24 cellular contexts compared by ENCODE assay signal in genomic region chr1:110750446-110751029, GRCh38.
"Had no signal": no experiment of that assay in that cellular context is flagged by ENCODE, and none has a peak within 500 bp of the region (broad histone marks: within the 10 kb centered on the region; RNA-seq: fewer than 3 reads in every experiment).

No MANE protein-coding gene starts in this region.

- FAIRE-seq: pancreas had no signal

- H3K4me3 ChIP-seq: pancreas, suprapubic skin, transverse colon, uterus had no signal

- H3K27ac Mint-ChIP-seq: activated B cell treated with CpG ODN at 0.5 μM for 24 hours; activated CD4-positive, alpha-beta T cell treated with anti-CD3 and anti-CD28 coated beads for 36 hours; activated naive CD8-positive, alpha-beta T cell; activated T-helper 2 cell treated with anti-CD3 and anti-CD28 coated beads, Interferon-gamma antibody, Interleukin-2, Interleukin-4, amounts not matched to agents 10 μg/mL and 5 μg/mL and 100 μg/mL, durations not matched to agents 14 hours and 24 hours and 36 hours; dendritic cell treated with granulocyte-macrophage colony-stimulating factor and Interleukin-4, amounts not matched to agents 40 ng/mL and 50 ng/mL, for 4 days; immature natural killer cell; natural killer cell treated with Interleukin-12 subunit alpha and Interleukin-12 subunit beta and Interleukin-15 and Interleukin-18, amount 100 ng/mL, for 72 hours; stimulated activated naive CD8-positive, alpha-beta T cell treated with anti-CD3 and anti-CD28 coated beads, Interleukin-15, amount 100 ng/mL, for 72 hours; T-helper 1 cell treated with Interleukin-12 subunit alpha and Interleukin-12 subunit beta and Interleukin-4 antibody, amounts not matched to agents 30 μg/mL and 1 μg/mL, for 36 hours had no signal

- ATAC-seq: activated CD4-positive, alpha-beta T cell treated with anti-CD3 and anti-CD28 coated beads for 36 hours; activated T-cell treated with anti-CD3 and anti-CD28 coated beads, Interleukin-2, amount 50 U/mL, for 4 hours; foreskin keratinocyte; left ventricle myocardium superior; natural killer cell treated with Interleukin-12 subunit alpha and Interleukin-12 subunit beta and Interleukin-15 and Interleukin-18, amount 100 ng/mL, for 72 hours; right cardiac atrium; stimulated activated naive CD8-positive, alpha-beta T cell treated with anti-CD3 and anti-CD28 coated beads, Interleukin-15, amount 100 ng/mL, for 72 hours had no signal

- DNase-seq: activated B cell treated with CpG ODN at 0.5 μM for 24 hours; activated CD4-positive, alpha-beta T cell treated with anti-CD3 and anti-CD28 coated beads for 36 hours; activated CD4-positive, alpha-beta T cell treated with anti-CD3 and anti-CD28 coated beads, Interleukin-2, amount 50 U/mL, for 4 hours; activated CD8-positive, alpha-beta memory T cell treated with anti-CD3 and anti-CD28 coated beads, Interleukin-2, amount 50 U/mL, for 48 hours; activated naive CD4-positive, alpha-beta T cell; activated T-cell treated with anti-CD3 and anti-CD28 coated beads, Interleukin-2, amount 50 U/mL, for 4 hours; effector CD8-positive, alpha-beta T cell; foreskin keratinocyte; immature natural killer cell; left ventricle myocardium superior; pancreas; right cardiac atrium; stimulated activated CD4-positive, alpha-beta T cell treated with anti-CD3 and anti-CD28 coated beads, Interleukin-1b, Interleukin-23, amount 100 ng/mL, for 48 hours; stimulated activated naive CD8-positive, alpha-beta T cell treated with anti-CD3 and anti-CD28 coated beads, Interleukin-15, amount 100 ng/mL, for 72 hours; T1000; transverse colon; uterus had no signal

- H3K36me3 ChIP-seq: neutrophil, pancreas, suprapubic skin, transverse colon, uterus had no signal

- H3K4me1 ChIP-seq: foreskin keratinocyte, pancreas, suprapubic skin, transverse colon, uterus had no signal

- H3K27ac ChIP-seq: foreskin keratinocyte, neutrophil, pancreas, suprapubic skin, transverse colon, uterus had no signal

- H3K4me3 Mint-ChIP-seq: activated B cell treated with CpG ODN at 0.5 μM for 24 hours; activated CD4-positive, alpha-beta T cell treated with anti-CD3 and anti-CD28 coated beads for 36 hours; activated naive CD8-positive, alpha-beta T cell; activated T-cell treated with anti-CD3 and anti-CD28 coated beads, Interleukin-2, amount 50 U/mL, for 4 hours; dendritic cell treated with granulocyte-macrophage colony-stimulating factor and Interleukin-4, amounts not matched to agents 40 ng/mL and 50 ng/mL, for 4 days; immature natural killer cell; natural killer cell treated with Interleukin-12 subunit alpha and Interleukin-12 subunit beta and Interleukin-15 and Interleukin-18, amount 100 ng/mL, for 72 hours; stimulated activated naive CD8-positive, alpha-beta T cell treated with anti-CD3 and anti-CD28 coated beads, Interleukin-15, amount 100 ng/mL, for 72 hours; T-helper 1 cell treated with Interleukin-12 subunit alpha and Interleukin-12 subunit beta and Interleukin-4 antibody, amounts not matched to agents 30 μg/mL and 1 μg/mL, for 36 hours had no signal

- H3K9me3 Mint-ChIP-seq: activated B cell treated with CpG ODN at 0.5 μM for 24 hours; activated T-cell treated with anti-CD3 and anti-CD28 coated beads, Interleukin-2, amount 50 U/mL, for 4 hours; activated T-helper 2 cell treated with anti-CD3 and anti-CD28 coated beads, Interferon-gamma antibody, Interleukin-2, Interleukin-4, amounts not matched to agents 10 μg/mL and 5 μg/mL and 100 μg/mL, durations not matched to agents 14 hours and 24 hours and 36 hours; dendritic cell treated with granulocyte-macrophage colony-stimulating factor and Interleukin-4, amounts not matched to agents 40 ng/mL and 50 ng/mL, for 4 days; immature natural killer cell; natural killer cell treated with Interleukin-12 subunit alpha and Interleukin-12 subunit beta and Interleukin-15 and Interleukin-18, amount 100 ng/mL, for 72 hours; stimulated activated naive CD8-positive, alpha-beta T cell treated with anti-CD3 and anti-CD28 coated beads, Interleukin-15, amount 100 ng/mL, for 72 hours; T-helper 1 cell treated with Interleukin-12 subunit alpha and Interleukin-12 subunit beta and Interleukin-4 antibody, amounts not matched to agents 30 μg/mL and 1 μg/mL, for 36 hours had no signal

- H3K4me1 Mint-ChIP-seq: activated B cell treated with CpG ODN at 0.5 μM for 24 hours; immature natural killer cell; stimulated activated naive CD8-positive, alpha-beta T cell treated with anti-CD3 and anti-CD28 coated beads, Interleukin-15, amount 100 ng/mL, for 72 hours had no signal

- H3K36me3 Mint-ChIP-seq: immature natural killer cell; natural killer cell treated with Interleukin-12 subunit alpha and Interleukin-12 subunit beta and Interleukin-15 and Interleukin-18, amount 100 ng/mL, for 72 hours had no signal

- H3K27me3 ChIP-seq: foreskin keratinocyte, pancreas had no signal
